8 cellular contexts compared by ENCODE assay signal in genomic region chr12:69738351-69739286, GRCh38.
A peak's percentile ranks its signal among the peaks of the same experiment; 100 is the strongest.
DNase-seq lines count a peak whose midpoint lies in the region; ATAC-seq and TF ChIP-seq lines count a peak whose summit lies in the region.

Gene RAB3IP, plus strand, starts transcription at chr12:69738860. Its CDS starts 16,549 bp downstream, at chr12:69755409.

- peak; percentile 54 for TF ChIP-seq CTCF in brain microvascular endothelial cell (IDR thresholded peaks at IDR 0.05; ENCODE audit: low read depth, low read length, missing control alignments)

- H3K27ac ChIP-seq in brain microvascular endothelial cell (no peak within 1 kb of the TSS), skin epidermis (peak within 1 kb of the TSS in 17 of 21 experiments; percentile 32 to 86 (median 74))

- H3K4me3 ChIP-seq in brain microvascular endothelial cell (ENCODE audit: low read depth, low read length) (peak within 1 kb of the TSS; percentile 77), iPS-18c (ENCODE audit: insufficient read depth, low read depth, low read length) (peak within 1 kb of the TSS; percentile 81), skin epidermis (peak within 1 kb of the TSS; percentile 73 to 99 (median 95))

- no peaks in the 10 kb centered on the region for H3K9me3 ChIP-seq in iPS-18c (ENCODE audit: control insufficient read depth, insufficient read depth, low read length)

- no peaks in the 10 kb centered on the region for H3K27me3 ChIP-seq in brain microvascular endothelial cell (replicated peaks)

- DNase-seq in 8988T (peak; percentile 90), NCI-H2081 (lab: John Stamatoyannopoulos, UW) (peak; percentile 93 to 94), UCSD-AML1 (lab: John Stamatoyannopoulos, UW; ENCODE audit: unreplicated experiment) (peak; percentile 89), brain microvascular endothelial cell (peak; percentile 66)

- in situ Hi-C loops in brain microvascular endothelial cell (cut with HindIII; ENCODE audit: low pct_ligation_motif_present, low sequenced_read_pairs), result no loop called here

- peak; percentile 83 for ATAC-seq in GM18511 (IDR thresholded peaks at IDR 0.05; ENCODE audit: unreplicated experiment)
- ATAC-seq in HG03025 (IDR thresholded peaks at IDR 0.05; ENCODE audit: low FRiP score, unreplicated experiment), result peak; percentile 84

- H3K36me3 ChIP-seq in brain microvascular endothelial cell (replicated peaks), result no peaks in the 10 kb centered on the region
